In the genomic region with DNA sequence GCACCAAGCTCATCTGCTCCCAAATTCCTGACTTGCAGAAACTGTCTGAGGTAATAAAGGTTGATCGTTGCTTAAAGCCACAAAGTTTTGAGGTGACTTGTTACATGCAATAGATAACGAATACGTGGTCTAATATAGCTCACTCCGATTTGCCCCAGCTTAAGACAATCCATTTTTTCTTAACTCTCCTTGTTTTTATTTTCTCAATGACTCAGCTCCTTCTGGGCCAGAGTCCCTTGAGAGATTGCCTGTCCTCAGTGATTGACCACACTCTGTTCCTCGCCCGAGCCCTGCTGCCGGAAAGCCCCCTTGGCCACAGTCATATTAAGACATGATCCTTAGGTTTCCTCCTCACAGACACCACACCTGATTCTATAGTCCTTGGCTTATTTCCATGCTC, we compare ENCODE assay signal across 14 cellular contexts.
A peak's percentile ranks its signal among the peaks of the same experiment; 100 is the strongest.
DNase-seq lines count a peak whose midpoint lies in the region; FAIRE-seq lines count a peak whose summit lies in the region.
"Had no signal": no experiment of that assay in that cellular context is flagged by ENCODE, and none has a peak within 500 bp of the region (broad histone marks: within the 10 kb centered on the region; RNA-seq: fewer than 3 reads in every experiment).

No MANE protein-coding gene starts in this region.

- H3K4me1 Mint-ChIP-seq in activated T-cell treated with anti-CD3 and anti-CD28 coated beads, Interleukin-2, amount 50 U/mL, for 24 hours (ENCODE audit: low read depth), result peaks cover 11% of the 10 kb centered on the region
- H3K4me1 Mint-ChIP-seq: activated naive CD4-positive, alpha-beta T cell treated with anti-CD3 and anti-CD28 coated beads, Interleukin-2, amount 50 U/mL, for 24 hours had no signal

- H3K27ac ChIP-seq in GM23248, result no peak overlapping the region

- no peaks in the 10 kb centered on the region for H3K9me2 ChIP-seq in GM23248 (ENCODE audit: insufficient read depth)

- WGBS in GM23248 (ENCODE audit: low coverage in 1 of 2, low lambda C conversion rate in 2 of 2, missing lambda C conversion rate in 2 of 2), 2 experiments, result 42 to 52% methylated on average over 7 of the region's 7 CpGs

- peaks cover 30% of the 10 kb centered on the region for H3K27me3 ChIP-seq in GM23248 (replicated peaks; ENCODE audit: insufficient read depth)

- H3K4me3 ChIP-seq in GM23248, result no peak overlapping the region

- no peak overlapping the region for H2AFZ ChIP-seq in GM23248

- H3K9me3 Mint-ChIP-seq in activated T-cell treated with anti-CD3 and anti-CD28 coated beads, Interleukin-2, amount 50 U/mL, for 24 hours, result no peaks in the 10 kb centered on the region
- H3K9me3 Mint-ChIP-seq: activated naive CD4-positive, alpha-beta T cell treated with anti-CD3 and anti-CD28 coated beads, Interleukin-2, amount 50 U/mL, for 24 hours; stimulated activated naive CD8-positive, alpha-beta T cell treated with anti-CD3 and anti-CD28 coated beads, Interleukin-15, Interleukin-2, amounts not matched to agents 100 ng/mL and 50 ng/mL, for 24 hours had no signal

- no peaks in the 10 kb centered on the region for H3K36me3 ChIP-seq in GM23248 (ENCODE audit: low read depth)

- H3K27ac Mint-ChIP-seq in activated T-cell treated with anti-CD3 and anti-CD28 coated beads, Interleukin-2, amount 50 U/mL, for 24 hours, result no peak overlapping the region
- H3K27ac Mint-ChIP-seq: stimulated activated naive CD8-positive, alpha-beta T cell treated with anti-CD3 and anti-CD28 coated beads, Interleukin-15, Interleukin-2, amounts not matched to agents 100 ng/mL and 50 ng/mL, for 24 hours had no signal

- no peak overlapping the region for H3K9ac ChIP-seq in GM23248

- H3K4me2 ChIP-seq in GM23248 (ENCODE audit: unreplicated experiment), result no peak overlapping the region

- no peaks in the 10 kb centered on the region for H4K20me1 ChIP-seq in GM23248 (ENCODE audit: insufficient read depth)

- DNase-seq in GM23248 (peak; percentile 43), RPMI7951 (ENCODE audit: low read depth) (peak; percentile 55), fibroblast of gingiva (ENCODE audit: low read depth) (peak; percentile 44), urothelium cell line (ENCODE audit: low spot score) (peak; percentile 43), NCI-H2227 treated with DMSO at 0.1 percent for 48 hours (lab: John Stamatoyannopoulos, UW) (no peak)
- DNase-seq in activated T-cell treated with anti-CD3 and anti-CD28 coated beads, Interleukin-2, amount 50 U/mL, for 24 hours, result no peak
- DNase-seq in activated CD4-positive, alpha-beta T cell treated with anti-CD3 and anti-CD28 coated beads for 1 hour, result no peak
- DNase-seq: activated CD4-positive, CD25-positive, alpha-beta regulatory T cell; cortex of kidney; NCI-H1105; NCI-H345; SW 1271 had no signal

- in situ Hi-C loops in GM23248 (cut with MboI), result no loop called here

- no peak for FAIRE-seq in urothelium cell line (lab: Jason Lieb, UNC)

- H3K79me2 ChIP-seq in GM23248 (ENCODE audit: insufficient read depth), result no peaks in the 10 kb centered on the region

- no peaks in the 10 kb centered on the region for H3K36me3 Mint-ChIP-seq in activated T-cell treated with anti-CD3 and anti-CD28 coated beads, Interleukin-2, amount 50 U/mL, for 24 hours (ENCODE audit: low read depth)
- H3K36me3 Mint-ChIP-seq: activated naive CD4-positive, alpha-beta T cell treated with anti-CD3 and anti-CD28 coated beads, Interleukin-2, amount 50 U/mL, for 24 hours had no signal

- no peaks in the 10 kb centered on the region for H3K9me3 ChIP-seq in GM23248 (ENCODE audit: low read depth)

- peaks cover 13% of the 10 kb centered on the region; the same call in 1 of the 2 replicates for H3F3A ChIP-seq in GM23248 (ENCODE audit: insufficient read depth)

- no peak overlapping the region for H3K4me3 Mint-ChIP-seq in activated T-cell treated with anti-CD3 and anti-CD28 coated beads, Interleukin-2, amount 50 U/mL, for 24 hours
- H3K4me3 Mint-ChIP-seq: activated naive CD4-positive, alpha-beta T cell treated with anti-CD3 and anti-CD28 coated beads, Interleukin-2, amount 50 U/mL, for 24 hours; stimulated activated naive CD8-positive, alpha-beta T cell treated with anti-CD3 and anti-CD28 coated beads, Interleukin-15, Interleukin-2, amounts not matched to agents 100 ng/mL and 50 ng/mL, for 24 hours had no signal

- peaks cover 11% of the 10 kb centered on the region for H3K4me1 ChIP-seq in GM23248 (ENCODE audit: insufficient read depth)

- peaks cover 46% of the 10 kb centered on the region for H3K27me3 Mint-ChIP-seq in activated T-cell treated with anti-CD3 and anti-CD28 coated beads, Interleukin-2, amount 50 U/mL, for 24 hours

Comparison
In these comparisons a context has a peak if more than half of its experiments do, and no peak if none do; other contexts are left out.
1. DNase-seq: peak in GM23248 (single experiment), RPMI7951 (single experiment), fibroblast of gingiva (single experiment) and urothelium cell line (single experiment); none in activated T-cell treated with anti-CD3 and anti-CD28 coated beads, Interleukin-2, amount 50 U/mL, for 24 hours (single experiment), activated CD4-positive, alpha-beta T cell treated with anti-CD3 and anti-CD28 coated beads for 1 hour (single experiment) and NCI-H2227 treated with DMSO at 0.1 percent for 48 hours (single experiment).